9 cellular contexts compared by ENCODE assay signal in the genomic region with DNA sequence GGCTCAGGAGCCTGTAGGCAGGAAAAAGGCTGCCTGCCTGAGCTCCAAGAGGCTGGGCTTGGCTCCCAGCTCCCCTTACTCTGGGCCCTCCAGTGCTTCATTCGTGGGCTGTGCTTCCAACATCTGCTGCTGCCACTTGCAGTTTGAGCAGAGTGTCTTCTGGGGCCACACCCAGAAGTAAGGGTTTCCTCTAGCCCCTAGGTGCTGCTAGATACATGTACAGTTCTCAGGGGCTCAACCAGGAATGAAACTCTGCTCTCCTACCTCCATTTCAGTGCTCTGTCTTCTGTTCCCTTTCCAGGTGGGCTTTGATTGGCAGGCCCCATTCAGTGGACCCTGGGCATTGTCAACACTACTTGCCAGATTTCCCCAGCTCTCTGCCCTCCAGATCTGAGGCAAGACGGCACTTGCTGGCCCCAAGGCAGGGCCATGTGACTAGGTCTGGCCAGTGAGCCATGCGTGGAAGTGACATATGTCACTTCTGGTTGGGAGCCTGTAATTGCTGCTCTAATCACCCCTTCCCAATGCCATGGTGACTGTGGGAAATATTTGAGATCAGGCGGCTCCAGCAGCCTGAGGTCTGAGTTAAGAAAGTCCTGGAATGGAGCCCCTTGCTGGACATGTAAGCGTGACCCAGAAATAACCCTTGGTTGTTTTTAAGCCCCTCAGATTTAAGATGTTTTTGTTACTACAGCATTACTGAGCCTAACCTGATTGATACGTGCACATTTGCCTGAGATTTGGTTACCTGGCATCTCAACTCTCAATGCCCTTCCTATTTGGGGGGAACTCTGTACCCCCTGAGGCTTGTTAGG. TPM values are rescaled to one million over a fixed set of nuclear protein-coding genes. Genes with fewer than 3 reads are reported as not detected.
DNase-seq lines count a peak whose midpoint lies in the region; ATAC-seq, FAIRE-seq and TF ChIP-seq lines count a peak whose summit lies in the region.
"Had no signal": no experiment of that assay in that cellular context is flagged by ENCODE, and none has a peak within 500 bp of the region (broad histone marks: within the 10 kb centered on the region; RNA-seq: fewer than 3 reads in every experiment).

No MANE protein-coding gene starts in this region.

- in situ Hi-C loops in GM13977 (cut with MboI; ENCODE audit: low pct_unique_long_range_greater_than_20kb, low sequenced_read_pairs, unreplicated experiment) = no loop called here

- no peak overlapping the region for H3K4me3 Mint-ChIP-seq in progenitor cell of endocrine pancreas (ENCODE audit: low read depth)

- peak; percentile 36 for DNase-seq in GM13977 (ENCODE audit: low spot score)
- DNase-seq in myocyte (ENCODE audit: low read depth) = peak; percentile 76
- no peak for DNase-seq in RCC 7860 (ENCODE audit: low spot score)
- DNase-seq in progenitor cell of endocrine pancreas (ENCODE audit: low spot score, unreplicated experiment) = no peak
- no peak for DNase-seq in NK-92 treated with Interleukin-12 subunit alpha and Interleukin-12 subunit beta, amount 100 ng/mL, for 24 hours (lab: John Stamatoyannopoulos, UW)
- DNase-seq: NCI-H1105 treated with DMSO at 0.1 percent for 48 hours had no signal

- H3K4me1 Mint-ChIP-seq in progenitor cell of endocrine pancreas (ENCODE audit: low read depth) = peaks cover 7% of the 10 kb centered on the region

- no peaks in the 10 kb centered on the region for H3K36me3 Mint-ChIP-seq in progenitor cell of endocrine pancreas (ENCODE audit: insufficient read depth)

- ATAC-seq in HG02759 (IDR thresholded peaks at IDR 0.05; ENCODE audit: unreplicated experiment) = peak; percentile 68
- peak; percentile 24; the same call in 1 of the 3 replicates for ATAC-seq in SK-N-SH treated with all-trans-retinoic acid at 6 μM for 48 hours
- no peak for ATAC-seq in HG03097 (IDR thresholded peaks at IDR 0.05; ENCODE audit: low FRiP score, unreplicated experiment)

- H3K27ac Mint-ChIP-seq in progenitor cell of endocrine pancreas = no peak overlapping the region

- H3K27me3 Mint-ChIP-seq in progenitor cell of endocrine pancreas = peaks cover 11% of the 10 kb centered on the region

- FAIRE-seq in RCC 7860 (lab: Jason Lieb, UNC) = no peak

- TF ChIP-seq CTCF in GM13977 (IDR thresholded peaks at IDR 0.05; ENCODE audit: extremely low read depth, insufficient read depth, missing control alignments) (peak; percentile 61), progenitor cell of endocrine pancreas (IDR thresholded peaks at IDR 0.05; ENCODE audit: unreplicated experiment) (no peak)

- H3K9me3 Mint-ChIP-seq in progenitor cell of endocrine pancreas (ENCODE audit: low read depth) = no peaks in the 10 kb centered on the region

TF ChIP-seq in SK-N-SH treated with all-trans-retinoic acid at 6 μM for 48 hours, 23 proteins besides CTCF, POLR2A, EP300 and RAD21:
- TF ChIP-seq TOX (CRISPR knock-in tag; IDR thresholded peaks at IDR 0.05; ENCODE audit: borderline replicate concordance) (no peak), ZFP30 (CRISPR knock-in tag; IDR thresholded peaks at IDR 0.05) (no peak), ZNF565 (CRISPR knock-in tag; conservative IDR thresholded peaks at IDR 0.05; ENCODE audit: low read depth) (no peak), BACH2 (CRISPR knock-in tag; IDR thresholded peaks at IDR 0.05; ENCODE audit: borderline replicate concordance) (no peak), RARB (CRISPR knock-in tag; IDR thresholded peaks at IDR 0.05) (no peak), OSR1 (CRISPR knock-in tag; IDR thresholded peaks at IDR 0.05) (no peak), TCF4 (CRISPR knock-in tag; IDR thresholded peaks at IDR 0.05; ENCODE audit: borderline replicate concordance) (no peak)

RNA-seq across cellular contexts. Expression of a gene that starts 9.4 kb away (rescaled TPM):
- total RNA-seq in myocyte (91.8 and 110 TPM in 2 replicates), progenitor cell of endocrine pancreas (100.0 and 101 TPM in 2 replicates)
- polyA plus RNA-seq in myocyte (2012) = 86.1 TPM

Comparison
In these comparisons a context has a peak if more than half of its experiments do, and no peak if none do; other contexts are left out.
1. DNase-seq: peak in GM13977 (single experiment) and myocyte (single experiment); none in RCC 7860 (single experiment), progenitor cell of endocrine pancreas (single experiment) and NK-92 treated with Interleukin-12 subunit alpha and Interleukin-12 subunit beta, amount 100 ng/mL, for 24 hours (single experiment).